Comparison of ENCODE assay signal across 19 cellular contexts in genomic region chr22:29780220-29780619, GRCh38. TPM values are rescaled to one million over a fixed set of nuclear protein-coding genes. Genes with fewer than 3 reads are reported as not detected.
DNase-seq lines count a peak whose midpoint lies in the region; ATAC-seq, FAIRE-seq and TF ChIP-seq lines count a peak whose summit lies in the region.
"Had no signal": no experiment of that assay in that cellular context is flagged by ENCODE, and none has a peak within 500 bp of the region (broad histone marks: within the 10 kb centered on the region; RNA-seq: fewer than 3 reads in every experiment).

No MANE protein-coding gene starts in this region.

- H3K4me2 ChIP-seq in keratinocyte (ENCODE audit: control insufficient read depth, extremely low read depth, insufficient read depth, low read depth, low read length): peak overlapping the region; percentile 63
- H3K4me2 ChIP-seq: A549, BLaER1 had no signal

- intact Hi-C loops in cardiac septum (cut with DNase I): loop anchor here (2.0 kb wide), 1 partner anchor 53 kb away; no protein-coding TSS in a partner anchor
- intact Hi-C loops in body of pancreas (cut with DNase I): no loop called here

- H3K27ac ChIP-seq in right atrium auricular region (peak overlapping the region; percentile 70 to 81), body of pancreas (peak overlapping the region in 3 of 4 donors; percentile 90 to 91 (median 91)), keratinocyte (ENCODE audit: control insufficient read depth, insufficient read depth, low read length) (peak overlapping the region; percentile 83), temporal lobe (ENCODE audit: low read depth, low read length) (peak overlapping the region; percentile 79)
- H3K27ac ChIP-seq: BLaER1, neutrophil, WERI-Rb-1 had no signal

- FAIRE-seq in keratinocyte (lab: Jason Lieb, UNC): peak; percentile 9
- FAIRE-seq: A549, D721Med had no signal

- no peak for ATAC-seq in body of pancreas
- no peak for ATAC-seq in HG02970 (IDR thresholded peaks at IDR 0.05; ENCODE audit: low FRiP score, unreplicated experiment)
- ATAC-seq: activated naive CD8-positive, alpha-beta T cell treated with anti-CD3 and anti-CD28 coated beads, Interleukin-2, amount 50 U/mL, for 24 hours had no signal

- H3K4me3 ChIP-seq in right atrium auricular region (no peak overlapping the region), body of pancreas (no peak overlapping the region), keratinocyte (ENCODE audit: control insufficient read depth in 2 of 3, extremely low read depth in 1 of 3, insufficient read depth in 2 of 3, low read depth in 1 of 3, low read length in 3 of 3) (no peak overlapping the region)
- H3K4me3 ChIP-seq: A549, BLaER1, testis had no signal

- dilution Hi-C loops in keratinocyte (cut with MboI; ENCODE audit: extremely low pct_ligation_motif_present, low sequenced_read_pairs): no loop called here

- H3K79me2 ChIP-seq in keratinocyte (ENCODE audit: control insufficient read depth, insufficient read depth, low read length): no peaks in the 10 kb centered on the region

- 96 to 100% methylated on average over 3 to 5 of the region's 5 CpGs for WGBS in body of pancreas, 2 donors

- no peak overlapping the region for H2AFZ ChIP-seq in keratinocyte (ENCODE audit: control insufficient read depth, low read length)

- no peak overlapping the region for H3K9ac ChIP-seq in keratinocyte (ENCODE audit: control insufficient read depth, extremely low read depth, insufficient read depth, low read length)
- H3K9ac ChIP-seq: BLaER1 had no signal

- H3K9me1 ChIP-seq in keratinocyte (ENCODE audit: control insufficient read depth, extremely low read depth, insufficient read depth, low read length): no peaks in the 10 kb centered on the region

- DNase-seq in right atrium auricular region (ENCODE audit: low spot score) (no peak), cardiac septum (ENCODE audit: low spot score) (no peak), body of pancreas (no peak), keratinocyte (ENCODE audit: low read depth, low spot score) (no peak), hepatic stellate cell (ENCODE audit: low spot score) (no peak), iPS-NIHi7 (ENCODE audit: extremely low spot score) (no peak)
- DNase-seq: activated CD4-positive, alpha-beta T cell treated with anti-CD3 and anti-CD28 coated beads, Interleukin-2, amount 50 U/mL, for 4 hours; activated CD8-positive, alpha-beta memory T cell treated with anti-CD3 and anti-CD28 coated beads, Interleukin-2, amount 50 U/mL, for 48 hours; activated effector memory CD4-positive, alpha-beta T cell treated with Interleukin-2 at 50 U/mL for 16 hours; activated naive CD8-positive, alpha-beta T cell treated with anti-CD3 and anti-CD28 coated beads, Interleukin-2, amount 50 U/mL, for 24 hours; NCI-H187; testis; WERI-Rb-1 had no signal

- H3K36me3 ChIP-seq in right atrium auricular region (no peaks in the 10 kb centered on the region), body of pancreas (replicated peaks in 1 of 2; ENCODE audit: insufficient read depth in 1 of 2, low read depth in 2 of 2) (no peaks in the 10 kb centered on the region), keratinocyte (ENCODE audit: control insufficient read depth in 2 of 2, extremely low read depth in 1 of 2, insufficient read depth in 2 of 2, low read length in 2 of 2) (no peaks in the 10 kb centered on the region)
- H3K36me3 ChIP-seq: BLaER1, neutrophil, WERI-Rb-1 had no signal

- H3K27me3 ChIP-seq in right atrium auricular region (no peaks in the 10 kb centered on the region), body of pancreas (no peaks in the 10 kb centered on the region), keratinocyte (ENCODE audit: control insufficient read depth, extremely low read depth, insufficient read depth, low read length) (no peaks in the 10 kb centered on the region)
- H3K27me3 ChIP-seq: BLaER1, neutrophil, testis had no signal

- TF ChIP-seq CTCF in right atrium auricular region (IDR thresholded peaks at IDR 0.05): no peak
- TF ChIP-seq CTCF in body of pancreas (IDR thresholded peaks at IDR 0.05): no peak
- no peak for TF ChIP-seq CTCF in keratinocyte (optimal IDR thresholded peaks at IDR 0.05 in 1 of 3, IDR thresholded peaks at IDR 0.05 in 1 of 3, conservative IDR thresholded peaks at IDR 0.05 in 1 of 3; ENCODE audit: extremely low read depth in 1 of 3, insufficient read depth in 2 of 3, low read length in 3 of 3)

- no peak for TF ChIP-seq POLR2A in body of pancreas (IDR thresholded peaks at IDR 0.05)

- H3K4me1 ChIP-seq in right atrium auricular region (peaks cover 0 to 50% of the 10 kb centered on the region in 2 donors), body of pancreas (peaks cover 72% of the 10 kb centered on the region), keratinocyte (ENCODE audit: control insufficient read depth, extremely low read depth, insufficient read depth, low read length) (peaks cover 41% of the 10 kb centered on the region)

- H3K9me3 ChIP-seq in right atrium auricular region (no peaks in the 10 kb centered on the region), body of pancreas (no peaks in the 10 kb centered on the region), keratinocyte (ENCODE audit: control insufficient read depth, low read depth, low read length) (no peaks in the 10 kb centered on the region)
- H3K9me3 ChIP-seq: A549, BLaER1, neutrophil, testis had no signal

- no peaks in the 10 kb centered on the region for H4K20me1 ChIP-seq in keratinocyte (ENCODE audit: control insufficient read depth, extremely low read depth, insufficient read depth, low read length)
- H4K20me1 ChIP-seq: BLaER1 had no signal

RNA-seq across cellular contexts. Expression of gene UQCR10, which starts 13.1 kb away (rescaled TPM):
- 100 to 1,000 TPM; 125 to 137 TPM for total RNA-seq in right atrium auricular region
- 271 TPM for total RNA-seq in cardiac septum
- total RNA-seq in body of pancreas: 10 to 100 TPM; 21.0 to 27.4 TPM
- polyA plus RNA-seq in keratinocyte: 140 to 174 TPM (median 161 TPM) in 3 replicates
- 54.9 TPM for polyA plus RNA-seq in keratinocyte (2011; ENCODE audit: low read depth)
- 168 and 172 TPM in 2 replicates for polyA plus RNA-seq in keratinocyte (2011; cell fraction: cytosol; rRNA removed)
- polyA plus RNA-seq in keratinocyte (2011; cell fraction: nucleus; rRNA removed): 47.2 and 47.5 TPM in 2 replicates
- polyA plus RNA-seq in keratinocyte (2012; ENCODE audit: low replicate concordance): 144 and 189 TPM in 2 replicates
- polyA minus RNA-seq in keratinocyte: 57.8 to 120 TPM (median 116 TPM) in 3 replicates
- 164 TPM for polyA minus RNA-seq in keratinocyte (2011; cell fraction: cytosol; rRNA and poly(A)+ RNA removed)
- polyA minus RNA-seq in keratinocyte (2011; cell fraction: nucleus; rRNA and poly(A)+ RNA removed): 17.3 and 18.8 TPM in 2 replicates
- total RNA-seq in temporal lobe: 32.5 TPM

RNA-seq across cellular contexts. Expression of gene ZMAT5, which starts 13.4 kb away (rescaled TPM):
- total RNA-seq in right atrium auricular region (10 to 100 TPM; 17.0 to 22.9 TPM), cardiac septum (17.1 TPM), body of pancreas (1 to 10 TPM; 9.1 to 9.9 TPM), temporal lobe (10.3 TPM)
- 11.1 to 16.6 TPM (median 11.4 TPM) in 3 replicates for polyA plus RNA-seq in keratinocyte
- 10.0 TPM for polyA plus RNA-seq in keratinocyte (2011; ENCODE audit: low read depth)
- polyA plus RNA-seq in keratinocyte (2011; cell fraction: cytosol; rRNA removed): 11.3 and 15.4 TPM in 2 replicates
- 9.9 and 11.7 TPM in 2 replicates for polyA plus RNA-seq in keratinocyte (2011; cell fraction: nucleus; rRNA removed)
- polyA plus RNA-seq in keratinocyte (2012; ENCODE audit: low replicate concordance): 11.3 and 13.0 TPM in 2 replicates
- 4.0 to 7.0 TPM (median 4.2 TPM) in 3 replicates for polyA minus RNA-seq in keratinocyte
- 12.3 TPM for polyA minus RNA-seq in keratinocyte (2011; cell fraction: cytosol; rRNA and poly(A)+ RNA removed)
- 1.1 and 3.3 TPM in 2 replicates for polyA minus RNA-seq in keratinocyte (2011; cell fraction: nucleus; rRNA and poly(A)+ RNA removed)

RNA-seq across cellular contexts. Expression of gene ASCC2, which starts 57.9 kb away (rescaled TPM):
- 10 to 100 TPM; 24.3 to 37.5 TPM for total RNA-seq in right atrium auricular region
- total RNA-seq in cardiac septum: 31.9 TPM
- 10 to 100 TPM; 34.3 to 42.0 TPM for total RNA-seq in body of pancreas
- polyA plus RNA-seq in keratinocyte: 50.7 to 53.0 TPM (median 51.3 TPM) in 3 replicates
- polyA plus RNA-seq in keratinocyte (2011; ENCODE audit: low read depth): 88.8 TPM
- polyA plus RNA-seq in keratinocyte (2011; cell fraction: cytosol; rRNA removed): 60.0 and 60.8 TPM in 2 replicates
- 91.2 and 115 TPM in 2 replicates for polyA plus RNA-seq in keratinocyte (2011; cell fraction: nucleus; rRNA removed)
- polyA plus RNA-seq in keratinocyte (2012; ENCODE audit: low replicate concordance): 36.8 and 53.9 TPM in 2 replicates
- 52.9 to 126 TPM (median 64.0 TPM) in 3 replicates for polyA minus RNA-seq in keratinocyte
- 48.3 TPM for polyA minus RNA-seq in keratinocyte (2011; cell fraction: cytosol; rRNA and poly(A)+ RNA removed)
- polyA minus RNA-seq in keratinocyte (2011; cell fraction: nucleus; rRNA and poly(A)+ RNA removed): 37.4 and 55.6 TPM in 2 replicates
- total RNA-seq in temporal lobe: 12.3 TPM
